Comparison of ENCODE assay signal across 9 cellular contexts in genomic region chr18:62018034-62018760, GRCh38.
DNase-seq lines count a peak whose midpoint lies in the region; ATAC-seq and TF ChIP-seq lines count a peak whose summit lies in the region.
"Had no signal": no experiment of that assay in that cellular context is flagged by ENCODE, and none has a peak within 500 bp of the region (broad histone marks: within the 10 kb centered on the region; RNA-seq: fewer than 3 reads in every experiment).

No MANE protein-coding gene starts in this region.

- H3K27me3 ChIP-seq in MG63, result no peaks in the 10 kb centered on the region
- H3K27me3 ChIP-seq in esophagus squamous epithelium, result no peaks in the 10 kb centered on the region
- H3K27me3 ChIP-seq in upper lobe of left lung, result no peaks in the 10 kb centered on the region

- ATAC-seq in mucosa of descending colon (peak; percentile 45), upper lobe of left lung (ENCODE audit: low FRiP score in 2 of 2) (peak; percentile 43 to 93), HG03378 (IDR thresholded peaks at IDR 0.05; ENCODE audit: unreplicated experiment) (no peak)
- ATAC-seq: naive thymus-derived CD4-positive, alpha-beta T cell had no signal

- H3K4me3 ChIP-seq in MG63 (no peak overlapping the region), esophagus squamous epithelium (no peak overlapping the region), mucosa of descending colon (no peak overlapping the region), upper lobe of left lung (no peak overlapping the region)

- H3K36me3 ChIP-seq in MG63, result no peaks in the 10 kb centered on the region
- H3K36me3 ChIP-seq in esophagus squamous epithelium, result no peaks in the 10 kb centered on the region
- H3K36me3 ChIP-seq in mucosa of descending colon (ENCODE audit: low read depth), result no peaks in the 10 kb centered on the region
- no peaks in the 10 kb centered on the region for H3K36me3 ChIP-seq in upper lobe of left lung

- H3K9me3 ChIP-seq in MG63, result no peaks in the 10 kb centered on the region
- H3K9me3 ChIP-seq in esophagus squamous epithelium, result no peaks in the 10 kb centered on the region
- H3K9me3 ChIP-seq in mucosa of descending colon, result no peaks in the 10 kb centered on the region
- no peaks in the 10 kb centered on the region for H3K9me3 ChIP-seq in upper lobe of left lung

- no peak for TF ChIP-seq EP300 in upper lobe of left lung (IDR thresholded peaks at IDR 0.05)

- TF ChIP-seq CTCF in esophagus squamous epithelium (IDR thresholded peaks at IDR 0.05), result no peak
- no peak for TF ChIP-seq CTCF in mucosa of descending colon (IDR thresholded peaks at IDR 0.05)
- no peak for TF ChIP-seq CTCF in upper lobe of left lung (IDR thresholded peaks at IDR 0.05)

- peak; percentile 8 for DNase-seq in MG63
- no peak for DNase-seq in esophagus squamous epithelium (lab: John Stamatoyannopoulos, UW)
- peak in 2 of 3 donors; percentile 25 to 27 for DNase-seq in mucosa of descending colon
- peak in 1 of 2 donors; percentile 22 for DNase-seq in upper lobe of left lung
- DNase-seq in NCI-H226, result no peak
- no peak for DNase-seq in NCI-H146 (lab: John Stamatoyannopoulos, UW)
- DNase-seq: NCI-H2081 treated with DMSO at 0.1 percent for 48 hours had no signal

- H3K4me1 ChIP-seq in esophagus squamous epithelium (peaks cover 0 to 19% (median 11%) of the 10 kb centered on the region in 3 donors), mucosa of descending colon (ENCODE audit: low read depth) (no peaks in the 10 kb centered on the region), upper lobe of left lung (peaks cover 0 to 8% (median 5%) of the 10 kb centered on the region in 4 donors)

- H3K27ac ChIP-seq in esophagus squamous epithelium (peak overlapping the region in 3 of 4 donors; percentile 46 to 63 (median 47)), upper lobe of left lung (peak overlapping the region; percentile 3 to 46 (median 18))

- TF ChIP-seq POLR2A in esophagus squamous epithelium (IDR thresholded peaks at IDR 0.05), result no peak
- TF ChIP-seq POLR2A in upper lobe of left lung (IDR thresholded peaks at IDR 0.05), result no peak

- intact Hi-C loops in esophagus squamous epithelium (cut with DNase I) (no loop called here), mucosa of descending colon (cut with DNase I, micrococcal nuclease) (no loop called here)

- WGBS in esophagus squamous epithelium, 2 donors, result 10 to 33% methylated on average over 9 of the region's 9 CpGs
- 70 to 71% methylated on average over 9 of the region's 9 CpGs for WGBS in upper lobe of left lung, 2 donors

Comparison
In these comparisons a context has a peak if more than half of its experiments do, and no peak if none do; other contexts are left out.
1. DNase-seq: peak in MG63 (single experiment) and mucosa of descending colon (2 of 3); none in esophagus squamous epithelium (single experiment), NCI-H226 (single experiment) and NCI-H146 (single experiment).